ENCODE assay signal across 34 cellular contexts in the genomic region with DNA sequence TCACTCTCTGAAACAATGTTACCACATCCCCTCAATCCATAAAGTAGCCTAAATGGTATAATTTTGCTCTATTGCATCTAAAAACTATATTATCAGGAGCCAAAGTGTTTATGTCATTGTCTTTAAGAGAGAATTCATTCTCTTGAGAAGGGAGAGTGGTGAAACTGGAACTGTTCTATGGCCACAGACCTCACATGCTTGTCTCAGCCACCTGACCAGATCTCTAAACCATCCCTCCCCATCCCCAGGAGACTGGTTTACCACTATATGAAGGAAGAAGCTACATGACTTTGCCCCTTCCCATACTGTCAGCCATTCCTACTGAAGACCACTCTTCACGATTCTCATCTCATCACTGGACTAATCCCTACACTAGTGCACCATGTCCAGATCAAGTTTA. TPM values are rescaled to one million over a fixed set of nuclear protein-coding genes. Genes with fewer than 3 reads are reported as not detected.
"Had no signal": no experiment of that assay in that cellular context is flagged by ENCODE, and none has a peak within 500 bp of the region (broad histone marks: within the 10 kb centered on the region; RNA-seq: fewer than 3 reads in every experiment).

No MANE protein-coding gene starts in this region.

- H3K9ac ChIP-seq: SK-N-SH had no signal

- H3K36me3 ChIP-seq: Peyer's patch, SJSA1 had no signal

- ATAC-seq: PC-3, T-cell had no signal

- DNase-seq: Karpas-422, KG1, MM.1S, MV-4-11, NCI-H1092, NCI-H1105, NCI-H1436, NCI-H146, NCI-H1694, NCI-H187, NCI-H1930, NCI-H2029 treated with DMSO at 0.1 percent for 48 hours, NCI-H2081 treated with DMSO at 0.1 percent for 48 hours, NCI-H2107, NCI-H2171, NCI-H226, NCI-H446 treated with DMSO at 0.1 percent for 48 hours, NCI-H510A, NCI-H524, NCI-H526, NCI-H69, NCI-H748 treated with DMSO at 0.1 percent for 48 hours, NCI-H82, OCI-M1, PC-3, Peyer's patch, Right ventricle myocardium superior, RPMI8226, SHP77 treated with DMSO at 0.1 percent for 48 hours, SK-N-SH, T-cell had no signal

- H3K4me1 ChIP-seq: Peyer's patch, SJSA1 had no signal

- H3K9me3 ChIP-seq: Peyer's patch, SK-N-SH had no signal

- H3K27ac ChIP-seq: Peyer's patch, SJSA1 had no signal

- H3K4me2 ChIP-seq: SK-N-SH had no signal

- H3K4me3 ChIP-seq: Peyer's patch, SJSA1 had no signal

- H3K27me3 ChIP-seq: Peyer's patch, SJSA1 had no signal

RNA-seq across cellular contexts. Expression of a gene that starts 9.6 kb away (rescaled TPM):
- total RNA-seq: LHCN-M2, MCF 10A, Peyer's patch, Right ventricle myocardium superior, SJSA1, T-cell had no signal
- polyA plus RNA-seq: SK-N-SH had no signal
